11 cellular contexts compared by ENCODE assay signal in genomic region chr16:68246121-68246520, GRCh38. TPM values are rescaled to one million over a fixed set of nuclear protein-coding genes. Genes with fewer than 3 reads are reported as not detected.
A peak's percentile ranks its signal among the peaks of the same experiment; 100 is the strongest.
DNase-seq lines count a peak whose midpoint lies in the region; ATAC-seq, FAIRE-seq and TF ChIP-seq lines count a peak whose summit lies in the region.
"Had no signal": no experiment of that assay in that cellular context is flagged by ENCODE, and none has a peak within 500 bp of the region (broad histone marks: within the 10 kb centered on the region; RNA-seq: fewer than 3 reads in every experiment).

No MANE protein-coding gene starts in this region.

- peak overlapping the region; percentile 90 for H3K4me3 Mint-ChIP-seq in activated naive CD4-positive, alpha-beta T cell treated with anti-CD3 and anti-CD28 coated beads for 36 hours
- peak overlapping the region; percentile 92 for H3K4me3 Mint-ChIP-seq in astrocyte (ENCODE audit: unreplicated experiment)

- H3K36me3 ChIP-seq in astrocyte (ENCODE audit: insufficient read depth, low read length) (no peaks in the 10 kb centered on the region), right lobe of liver (peaks cover 0 to 13% (median 0%) of the 10 kb centered on the region in 4 donors), tibial nerve (peaks cover 0 to 26% (median 0%) of the 10 kb centered on the region in 3 donors)

- H3K4me3 ChIP-seq in astrocyte (ENCODE audit: insufficient read depth, low read depth, low read length) (peak overlapping the region; percentile 93), right lobe of liver (peak overlapping the region; percentile 82 to 94 (median 86)), tibial nerve (peak overlapping the region; percentile 58 to 98 (median 90))

- DNase-seq in activated naive CD4-positive, alpha-beta T cell treated with anti-CD3 and anti-CD28 coated beads for 36 hours: no peak
- no peak for DNase-seq in activated naive CD4-positive, alpha-beta T cell treated with anti-CD3 and anti-CD28 coated beads, Interleukin-2, amount 50 U/mL, for 16 hours
- DNase-seq in astrocyte (ENCODE audit: low read depth) (no peak), right lobe of liver (no peak), tibial nerve (ENCODE audit: low spot score in 2 of 2) (no peak), ACHN (no peak), urothelium cell line (ENCODE audit: low spot score) (no peak), NCI-H510A (lab: John Stamatoyannopoulos, UW) (no peak)
- DNase-seq: stimulated activated CD4-positive, alpha-beta T cell treated with anti-CD3 and anti-CD28 coated beads, Interleukin-1b, Interleukin-23, amount 100 ng/mL, for 48 hours had no signal

- TF ChIP-seq CTCF in astrocyte (IDR thresholded peaks at IDR 0.05; ENCODE audit: insufficient read depth, low read depth, low read length): no peak
- no peak for TF ChIP-seq CTCF in right lobe of liver (IDR thresholded peaks at IDR 0.05)
- no peak for TF ChIP-seq CTCF in tibial nerve (IDR thresholded peaks at IDR 0.05)

- no peak overlapping the region for H3K27ac ChIP-seq in astrocyte (ENCODE audit: low read depth, low read length)
- peak overlapping the region in 2 of 3 donors; percentile 10 to 48 for H3K27ac ChIP-seq in right lobe of liver
- H3K27ac ChIP-seq in tibial nerve: peak overlapping the region in 2 of 4 donors; percentile 61 to 76

- H3K9me3 Mint-ChIP-seq in activated naive CD4-positive, alpha-beta T cell treated with anti-CD3 and anti-CD28 coated beads for 36 hours: no peaks in the 10 kb centered on the region
- H3K9me3 Mint-ChIP-seq in astrocyte (ENCODE audit: unreplicated experiment): no peaks in the 10 kb centered on the region

- H3K4me1 ChIP-seq in astrocyte (ENCODE audit: insufficient read depth, low read length) (peaks cover 12% of the 10 kb centered on the region), right lobe of liver (peaks cover 0 to 41% (median 6%) of the 10 kb centered on the region in 4 donors), tibial nerve (peaks cover 0 to 32% (median 18%) of the 10 kb centered on the region in 4 donors)

- ATAC-seq in right lobe of liver: no peak

- H3K27me3 ChIP-seq in astrocyte (ENCODE audit: insufficient read depth, low read length) (no peaks in the 10 kb centered on the region), right lobe of liver (no peaks in the 10 kb centered on the region), tibial nerve (no peaks in the 10 kb centered on the region)

- intact Hi-C loops in activated naive CD4-positive, alpha-beta T cell treated with anti-CD3 and anti-CD28 coated beads for 36 hours (cut with micrococcal nuclease): no loop called here
- intact Hi-C loops in right lobe of liver (cut with DNase I): no loop called here

- no peak overlapping the region for H3K27ac Mint-ChIP-seq in activated naive CD4-positive, alpha-beta T cell treated with anti-CD3 and anti-CD28 coated beads for 36 hours
- H3K27ac Mint-ChIP-seq in astrocyte (ENCODE audit: unreplicated experiment): peak overlapping the region; percentile 34

- H4K20me1 ChIP-seq in astrocyte (ENCODE audit: insufficient read depth, low read length): peaks cover 20% of the 10 kb centered on the region

- no peak for TF ChIP-seq EP300 in tibial nerve (IDR thresholded peaks at IDR 0.05)

- H3K4me2 ChIP-seq in astrocyte (ENCODE audit: low read length): peak overlapping the region; percentile 95

- WGBS in right lobe of liver (ENCODE audit: insufficient coverage, low coverage, low lambda C conversion rate, missing lambda C conversion rate): no CpG with 5 or more reads among the region's 7 CpGs
- 65 to 73% methylated on average over 7 of the region's 7 CpGs for WGBS in tibial nerve, 2 donors

- in situ Hi-C loops in ACHN (cut with HindIII; ENCODE audit: low pct_ligation_motif_present, low pct_unique_long_range_greater_than_20kb, low sequenced_read_pairs): no loop called here

- peaks cover 20% of the 10 kb centered on the region for H3K4me1 Mint-ChIP-seq in activated naive CD4-positive, alpha-beta T cell treated with anti-CD3 and anti-CD28 coated beads for 36 hours (ENCODE audit: low read depth)
- H3K4me1 Mint-ChIP-seq in astrocyte (ENCODE audit: low read depth, unreplicated experiment): peaks cover 7% of the 10 kb centered on the region

- H3K9ac ChIP-seq in astrocyte (ENCODE audit: low read length): peak overlapping the region; percentile 86

- peaks cover 6% of the 10 kb centered on the region for H3K36me3 Mint-ChIP-seq in activated naive CD4-positive, alpha-beta T cell treated with anti-CD3 and anti-CD28 coated beads for 36 hours (ENCODE audit: low read depth)
- H3K36me3 Mint-ChIP-seq in astrocyte (ENCODE audit: low read depth, unreplicated experiment): peaks cover 1% of the 10 kb centered on the region

- FAIRE-seq in astrocyte (lab: Jason Lieb, UNC) (no peak), urothelium cell line (lab: Jason Lieb, UNC) (no peak)
- FAIRE-seq: colon, RCC 7860 had no signal

- no peaks in the 10 kb centered on the region for H3K27me3 Mint-ChIP-seq in activated naive CD4-positive, alpha-beta T cell treated with anti-CD3 and anti-CD28 coated beads for 36 hours (ENCODE audit: low read depth)
- no peaks in the 10 kb centered on the region for H3K27me3 Mint-ChIP-seq in astrocyte (ENCODE audit: low read depth, unreplicated experiment)

- no peaks in the 10 kb centered on the region for H3K9me3 ChIP-seq in astrocyte (ENCODE audit: insufficient read depth, low read depth, low read length)
- H3K9me3 ChIP-seq in right lobe of liver: no peaks in the 10 kb centered on the region
- no peaks in the 10 kb centered on the region for H3K9me3 ChIP-seq in tibial nerve

- peaks cover 30% of the 10 kb centered on the region for H3K79me2 ChIP-seq in astrocyte (ENCODE audit: insufficient read depth, low read length)

- TF ChIP-seq POLR2A in right lobe of liver (IDR thresholded peaks at IDR 0.05) (no peak), tibial nerve (IDR thresholded peaks at IDR 0.05) (no peak)

- H2AFZ ChIP-seq in astrocyte (ENCODE audit: low read depth, low read length): no peak overlapping the region

- CTCF ChIA-PET in activated naive CD4-positive, alpha-beta T cell treated with anti-CD3 and anti-CD28 coated beads for 36 hours (lab: Charles Lee): interaction anchor here (1.3 to 4.4 kb wide), 3 partner anchors 16 to 83 kb away, joined by 3 to 24 read pairs (median 4); partner anchors contain the start of gene SLC7A6

RNA-seq across cellular contexts. Expression of gene PLA2G15, which starts 0.9 kb away (rescaled TPM):
- total RNA-seq in activated naive CD4-positive, alpha-beta T cell treated with anti-CD3 and anti-CD28 coated beads for 36 hours: 1 to 10 TPM; 4.2 to 5.4 TPM
- total RNA-seq in astrocyte (25.0 and 26.8 TPM in 2 replicates), right lobe of liver (10 to 100 TPM in 5 of 6 experiments, 1 to 10 TPM in 1; 9.7 to 21.2 (median 13.7) TPM), tibial nerve (10 to 100 TPM; 26.0 to 51.3 (median 30.2) TPM)

RNA-seq across cellular contexts. Expression of gene ESRP2, which starts 10.2 kb away (rescaled TPM):
- total RNA-seq in activated naive CD4-positive, alpha-beta T cell treated with anti-CD3 and anti-CD28 coated beads for 36 hours: under 1 TPM; 0.21 to 0.35 TPM
- total RNA-seq in astrocyte: 2.5 and 5.1 TPM in 2 replicates
- 100 to 1,000 TPM in 1 of 6 experiments, 10 to 100 TPM in 5; 44.8 to 102 (median 57.9) TPM for total RNA-seq in right lobe of liver
- 1 to 10 TPM in 2 of 4 donors, under 1 TPM in 2; 0.42 to 2.4 (median 1.2) TPM for total RNA-seq in tibial nerve

RNA-seq across cellular contexts. Expression of gene SLC7A6, which starts 18.2 kb away (rescaled TPM):
- 10 to 100 TPM; 79.4 to 83.4 TPM for total RNA-seq in activated naive CD4-positive, alpha-beta T cell treated with anti-CD3 and anti-CD28 coated beads for 36 hours
- total RNA-seq in astrocyte (66.3 and 71.9 TPM in 2 replicates), right lobe of liver (1 to 10 TPM; 1.6 to 9.6 (median 4.5) TPM), tibial nerve (100 to 1,000 TPM; 129 to 202 (median 181) TPM)
